Comparison of ENCODE assay signal across 14 cellular contexts in the genomic region with DNA sequence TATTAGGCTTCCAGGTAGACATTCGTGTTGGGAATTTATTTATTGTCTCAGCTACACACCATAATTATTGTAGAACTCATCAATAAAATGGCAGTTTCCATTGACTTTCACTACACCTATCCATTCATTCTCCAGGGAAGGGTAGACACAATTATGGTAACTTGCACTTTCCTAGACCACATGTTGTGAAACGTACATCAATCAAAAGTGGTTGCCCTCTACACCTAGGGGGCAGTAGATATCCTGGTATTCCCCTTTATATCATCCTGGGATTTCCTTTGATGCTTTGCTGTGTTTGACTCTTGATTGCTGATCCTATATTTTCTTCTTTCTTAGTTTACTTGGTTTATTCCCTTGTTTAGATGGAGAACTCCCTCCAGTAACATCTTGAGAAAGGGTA. TPM values are rescaled to one million over a fixed set of nuclear protein-coding genes. Genes with fewer than 3 reads are reported as not detected.
DNase-seq lines count a peak whose midpoint lies in the region; ATAC-seq and TF ChIP-seq lines count a peak whose summit lies in the region.
"Had no signal": no experiment of that assay in that cellular context is flagged by ENCODE, and none has a peak within 500 bp of the region (broad histone marks: within the 10 kb centered on the region; RNA-seq: fewer than 3 reads in every experiment).

No MANE protein-coding gene starts in this region.

- no peak overlapping the region for H3K27ac ChIP-seq in 22Rv1
- H3K27ac ChIP-seq: RWPE1 had no signal

- H3K4me1 Mint-ChIP-seq in endothelial cell (ENCODE audit: unreplicated experiment): peaks cover 11% of the 10 kb centered on the region
- H3K4me1 Mint-ChIP-seq in activated CD4-positive, alpha-beta T cell treated with anti-CD3 and anti-CD28 coated beads, Interleukin-2, amount 10 ng/mL, durations not matched to agents 7 days and 5 days: no peaks in the 10 kb centered on the region

- H3K27ac Mint-ChIP-seq in endothelial cell (ENCODE audit: unreplicated experiment): no peak overlapping the region
- H3K27ac Mint-ChIP-seq in activated CD4-positive, alpha-beta T cell treated with anti-CD3 and anti-CD28 coated beads, Interleukin-2, amount 10 ng/mL, durations not matched to agents 7 days and 5 days: no peak overlapping the region
- H3K27ac Mint-ChIP-seq: natural killer cell treated with Interleukin-12 subunit alpha and Interleukin-12 subunit beta and Interleukin-15 and Interleukin-18, amount 100 ng/mL, for 72 hours; stimulated activated naive CD8-positive, alpha-beta T cell treated with anti-CD3 and anti-CD28 coated beads, Interleukin-15, Interleukin-2, amounts not matched to agents 100 ng/mL and 50 ng/mL, for 24 hours had no signal

- H3K9me3 Mint-ChIP-seq in endothelial cell (ENCODE audit: unreplicated experiment): no peaks in the 10 kb centered on the region
- no peaks in the 10 kb centered on the region for H3K9me3 Mint-ChIP-seq in activated CD4-positive, alpha-beta T cell treated with anti-CD3 and anti-CD28 coated beads, Interleukin-2, amount 10 ng/mL, durations not matched to agents 7 days and 5 days
- H3K9me3 Mint-ChIP-seq: natural killer cell treated with Interleukin-12 subunit alpha and Interleukin-12 subunit beta and Interleukin-15 and Interleukin-18, amount 100 ng/mL, for 72 hours; stimulated activated naive CD8-positive, alpha-beta T cell treated with anti-CD3 and anti-CD28 coated beads, Interleukin-15, Interleukin-2, amounts not matched to agents 100 ng/mL and 50 ng/mL, for 24 hours had no signal

- CTCF ChIA-PET in GM10248 (lab: Yijun Ruan, JAX): interaction anchor here (0.6 to 1.8 kb wide), 4 partner anchors 8 to 178 kb away, joined by 3 to 9 read pairs (median 3); no protein-coding TSS in a partner anchor
- CTCF ChIA-PET in activated CD4-positive, alpha-beta T cell treated with anti-CD3 and anti-CD28 coated beads, Interleukin-2, amount 10 ng/mL, durations not matched to agents 7 days and 5 days (lab: Charles Lee): no interaction called here

- H3K4me3 Mint-ChIP-seq in endothelial cell (ENCODE audit: unreplicated experiment): no peak overlapping the region
- no peak overlapping the region for H3K4me3 Mint-ChIP-seq in activated CD4-positive, alpha-beta T cell treated with anti-CD3 and anti-CD28 coated beads, Interleukin-2, amount 10 ng/mL, durations not matched to agents 7 days and 5 days
- H3K4me3 Mint-ChIP-seq: natural killer cell treated with Interleukin-12 subunit alpha and Interleukin-12 subunit beta and Interleukin-15 and Interleukin-18, amount 100 ng/mL, for 72 hours; stimulated activated naive CD8-positive, alpha-beta T cell treated with anti-CD3 and anti-CD28 coated beads, Interleukin-15, Interleukin-2, amounts not matched to agents 100 ng/mL and 50 ng/mL, for 24 hours had no signal

- TF ChIP-seq CTCF in 22Rv1 (IDR thresholded peaks at IDR 0.05): peak; percentile 56
- TF ChIP-seq CTCF in GM10248 (IDR thresholded peaks at IDR 0.05; ENCODE audit: control extremely low read depth, extremely low read depth, low read depth, missing control alignments): peak; percentile 27
- peak; percentile 41 for TF ChIP-seq CTCF in endothelial cell (IDR thresholded peaks at IDR 0.05; ENCODE audit: unreplicated experiment)

- POLR2A ChIA-PET in GM10248 (lab: Yijun Ruan, JAX): no interaction called here
- POLR2A ChIA-PET in activated CD4-positive, alpha-beta T cell treated with anti-CD3 and anti-CD28 coated beads, Interleukin-2, amount 10 ng/mL, durations not matched to agents 7 days and 5 days (lab: Charles Lee): no interaction called here

- H3K27me3 Mint-ChIP-seq in endothelial cell (ENCODE audit: unreplicated experiment): no peaks in the 10 kb centered on the region
- H3K27me3 Mint-ChIP-seq in activated CD4-positive, alpha-beta T cell treated with anti-CD3 and anti-CD28 coated beads, Interleukin-2, amount 10 ng/mL, durations not matched to agents 7 days and 5 days: peaks cover 7% of the 10 kb centered on the region

- DNase-seq in GM10248 (ENCODE audit: extremely low spot score) (no peak), NCI-H69 (lab: John Stamatoyannopoulos, UW) (peak; percentile 73), endothelial cell (ENCODE audit: low spot score) (no peak), NCI-H1092 (lab: John Stamatoyannopoulos, UW) (no peak)
- DNase-seq in activated CD4-positive, alpha-beta T cell treated with anti-CD3 and anti-CD28 coated beads, Interleukin-2, amount 10 ng/mL, durations not matched to agents 7 days and 5 days: no peak
- DNase-seq: activated CD4-positive, alpha-beta T cell treated with anti-CD3 and anti-CD28 coated beads for 1 hour; C1 segment of cervical spinal cord; MG63 had no signal

- no peaks in the 10 kb centered on the region for H3K36me3 Mint-ChIP-seq in endothelial cell (ENCODE audit: low read depth, unreplicated experiment)
- H3K36me3 Mint-ChIP-seq in activated CD4-positive, alpha-beta T cell treated with anti-CD3 and anti-CD28 coated beads, Interleukin-2, amount 10 ng/mL, durations not matched to agents 7 days and 5 days (ENCODE audit: low read depth): no peaks in the 10 kb centered on the region
- H3K36me3 Mint-ChIP-seq: natural killer cell treated with Interleukin-12 subunit alpha and Interleukin-12 subunit beta and Interleukin-15 and Interleukin-18, amount 100 ng/mL, for 72 hours had no signal

- ATAC-seq in HG02798 (IDR thresholded peaks at IDR 0.05; ENCODE audit: poor library complexity, unreplicated experiment): no peak
- no peak for ATAC-seq in HG02759 (IDR thresholded peaks at IDR 0.05; ENCODE audit: unreplicated experiment)
- ATAC-seq: natural killer cell treated with Interleukin-12 subunit alpha and Interleukin-12 subunit beta and Interleukin-15 and Interleukin-18, amount 100 ng/mL, for 72 hours had no signal

RNA-seq across cellular contexts. Expression of gene ADGRV1, which starts 47.9 kb away (rescaled TPM):
- total RNA-seq in endothelial cell (ENCODE audit: unreplicated experiment): 23.1 TPM
- not detected for total RNA-seq in activated CD4-positive, alpha-beta T cell treated with anti-CD3 and anti-CD28 coated beads, Interleukin-2, amount 10 ng/mL, durations not matched to agents 7 days and 5 days

Comparison
In these comparisons a context has a peak if more than half of its experiments do, and no peak if none do; other contexts are left out.
1. RNA of gene ADGRV1, which starts 47.9 kb away (total RNA-seq): 23.1 TPM in endothelial cell (single experiment); not detected in activated CD4-positive, alpha-beta T cell treated with anti-CD3 and anti-CD28 coated beads, Interleukin-2, amount 10 ng/mL, durations not matched to agents 7 days and 5 days; every median in the first group is over 10 times any median in the second.
2. Peak in every context shown above with its lines, with median percentiles within 50 percentile points of each other: CTCF ChIP-seq.